9 cellular contexts compared by ENCODE assay signal in genomic region chr3:115819785-115820384, GRCh38.
A peak's percentile ranks its signal among the peaks of the same experiment; 100 is the strongest.
DNase-seq lines count a peak whose midpoint lies in the region; ATAC-seq, FAIRE-seq and TF ChIP-seq lines count a peak whose summit lies in the region.
"Had no signal": no experiment of that assay in that cellular context is flagged by ENCODE, and none has a peak within 500 bp of the region (broad histone marks: within the 10 kb centered on the region; RNA-seq: fewer than 3 reads in every experiment).

No MANE protein-coding gene starts in this region.

- H2BK5ac ChIP-seq in H1 (ENCODE audit: low read depth, low read length), result no peak overlapping the region

- no peaks in the 10 kb centered on the region for H3K4me1 Mint-ChIP-seq in activated CD4-positive, alpha-beta T cell treated with anti-CD3 and anti-CD28 coated beads, Interleukin-2, amount 10 ng/mL, durations not matched to agents 24 days and 14 days
- H3K4me1 Mint-ChIP-seq in mesothelial cell of epicardium, result peaks cover 2% of the 10 kb centered on the region
- no peaks in the 10 kb centered on the region for H3K4me1 Mint-ChIP-seq in stimulated activated effector memory CD8-positive, alpha-beta T cell treated with anti-CD3 and anti-CD28 coated beads, Interleukin-12 subunit alpha, Interleukin-12 subunit beta, amount 100 ng/mL, for 72 hours

- H4K8ac ChIP-seq in H1 (ENCODE audit: extremely low read depth, insufficient read depth, low read length), result no peak overlapping the region

- no peaks in the 10 kb centered on the region for H3K9me3 ChIP-seq in H1 (ENCODE audit: insufficient read depth in 2 of 2, low read depth in 1 of 2, low read length in 1 of 2)

- 51% methylated on average over 6 of the region's 6 CpGs; no CpG with 5 or more reads in 1 of the 2 experiments for WGBS in H1 (ENCODE audit: extremely low coverage in 1 of 2, insufficient coverage in 1 of 2, insufficient read length in 1 of 2, insufficient replicate concordance in 2 of 2, low coverage in 1 of 2, low lambda C conversion rate in 2 of 2, missing lambda C conversion rate in 1 of 2), 2 experiments

- DNase-seq in D341Med (ENCODE audit: low spot score) (peak; percentile 66), NCI-H524 treated with DMSO at 0.1 percent for 48 hours (lab: John Stamatoyannopoulos, UW) (peak; percentile 37), H1 (ENCODE audit: low read depth in 1 of 2, low spot score in 2 of 2) (peak in 1 of 2 experiments; percentile 10), mesothelial cell of epicardium (ENCODE audit: low spot score in 2 of 2, unreplicated experiment in 2 of 2) (peak; percentile 23 to 39)
- DNase-seq in activated CD4-positive, alpha-beta T cell treated with anti-CD3 and anti-CD28 coated beads, Interleukin-2, amount 10 ng/mL, durations not matched to agents 24 days and 14 days, result peak; percentile 90
- DNase-seq in stimulated activated effector memory CD8-positive, alpha-beta T cell treated with anti-CD3 and anti-CD28 coated beads, Interleukin-12 subunit alpha, Interleukin-12 subunit beta, amount 100 ng/mL, for 72 hours (ENCODE audit: low spot score in 2 of 2), result peak; percentile 17 to 57

- H3K79me2 ChIP-seq in H1 (ENCODE audit: control insufficient read depth in 1 of 2, insufficient read depth in 2 of 2, low read length in 2 of 2), result no peaks in the 10 kb centered on the region

- H4K91ac ChIP-seq in H1 (replicated peaks; ENCODE audit: insufficient read length, low read length), result no peak overlapping the region

- H3K4me3 ChIP-seq in H1 (ENCODE audit: extremely low read depth in 1 of 4, insufficient read depth in 2 of 4, low read depth in 3 of 4, low read length in 4 of 4), result no peak overlapping the region

- H3K4me1 ChIP-seq in H1 (replicated peaks in 1 of 4; ENCODE audit: control insufficient read depth in 3 of 4, insufficient read depth in 4 of 4, low read length in 3 of 4), result no peaks in the 10 kb centered on the region

- TF ChIP-seq EP300 in H1 (IDR thresholded peaks at IDR 0.05; ENCODE audit: borderline replicate concordance in 1 of 2, low read depth in 2 of 2, low read length in 2 of 2), result no peak

- intact Hi-C loops in activated CD4-positive, alpha-beta T cell treated with anti-CD3 and anti-CD28 coated beads, Interleukin-2, amount 10 ng/mL, durations not matched to agents 24 days and 14 days (cut with micrococcal nuclease), result loop anchor here (10.0 kb wide), 1 partner anchor 1665 kb away; no protein-coding TSS in a partner anchor

- no peaks in the 10 kb centered on the region for H3K27me3 ChIP-seq in H1 (replicated peaks in 1 of 4; ENCODE audit: control insufficient read depth in 3 of 4, extremely low read depth in 1 of 4, insufficient read depth in 3 of 4, low read length in 3 of 4)

- peak; percentile 91 to 93 for TF ChIP-seq RAD21 in H1 (IDR thresholded peaks at IDR 0.05 in 1 of 2, conservative IDR thresholded peaks at IDR 0.05 in 1 of 2; ENCODE audit: low read depth in 2 of 2, low read length in 2 of 2)

- no peaks in the 10 kb centered on the region for H3K36me3 Mint-ChIP-seq in activated CD4-positive, alpha-beta T cell treated with anti-CD3 and anti-CD28 coated beads, Interleukin-2, amount 10 ng/mL, durations not matched to agents 24 days and 14 days (ENCODE audit: low read depth)
- H3K36me3 Mint-ChIP-seq in mesothelial cell of epicardium, result no peaks in the 10 kb centered on the region
- H3K36me3 Mint-ChIP-seq in stimulated activated effector memory CD8-positive, alpha-beta T cell treated with anti-CD3 and anti-CD28 coated beads, Interleukin-12 subunit alpha, Interleukin-12 subunit beta, amount 100 ng/mL, for 72 hours, result no peaks in the 10 kb centered on the region

- H2AFZ ChIP-seq in H1 (ENCODE audit: low read length), result no peak overlapping the region

- no peak overlapping the region for H3K4ac ChIP-seq in H1 (replicated peaks; ENCODE audit: insufficient read length, low read depth, low read length)

- no peak overlapping the region for H3K56ac ChIP-seq in H1 (replicated peaks; ENCODE audit: insufficient read length, low read depth, low read length)

- no peaks in the 10 kb centered on the region for H4K20me1 ChIP-seq in H1 (replicated peaks in 1 of 2; ENCODE audit: control insufficient read depth in 1 of 2, insufficient read depth in 2 of 2, low read length in 2 of 2)

- H3K4me3 Mint-ChIP-seq in activated CD4-positive, alpha-beta T cell treated with anti-CD3 and anti-CD28 coated beads, Interleukin-2, amount 10 ng/mL, durations not matched to agents 24 days and 14 days, result no peak overlapping the region
- H3K4me3 Mint-ChIP-seq in mesothelial cell of epicardium, result no peak overlapping the region
- no peak overlapping the region for H3K4me3 Mint-ChIP-seq in stimulated activated effector memory CD8-positive, alpha-beta T cell treated with anti-CD3 and anti-CD28 coated beads, Interleukin-12 subunit alpha, Interleukin-12 subunit beta, amount 100 ng/mL, for 72 hours
- H3K4me3 Mint-ChIP-seq: dendritic cell treated with granulocyte-macrophage colony-stimulating factor and Interleukin-4, amounts not matched to agents 40 ng/mL and 50 ng/mL, for 4 days had no signal

- H2BK120ac ChIP-seq in H1 (replicated peaks; ENCODE audit: low read depth, low read length), result no peak overlapping the region

- H2BK15ac ChIP-seq in H1 (ENCODE audit: low read length), result no peak overlapping the region

- peak; percentile 95 for FAIRE-seq in H1 (lab: Jason Lieb, UNC)

- H3K27ac Mint-ChIP-seq in activated CD4-positive, alpha-beta T cell treated with anti-CD3 and anti-CD28 coated beads, Interleukin-2, amount 10 ng/mL, durations not matched to agents 24 days and 14 days, result no peak overlapping the region
- H3K27ac Mint-ChIP-seq in mesothelial cell of epicardium, result no peak overlapping the region
- H3K27ac Mint-ChIP-seq in stimulated activated effector memory CD8-positive, alpha-beta T cell treated with anti-CD3 and anti-CD28 coated beads, Interleukin-12 subunit alpha, Interleukin-12 subunit beta, amount 100 ng/mL, for 72 hours, result no peak overlapping the region
- H3K27ac Mint-ChIP-seq: dendritic cell treated with granulocyte-macrophage colony-stimulating factor and Interleukin-4, amounts not matched to agents 40 ng/mL and 50 ng/mL, for 4 days had no signal

- H3K14ac ChIP-seq in H1 (ENCODE audit: insufficient read length), result no peak overlapping the region

- no peak overlapping the region for H3K27ac ChIP-seq in H1 (ENCODE audit: low read depth, low read length)

- no peaks in the 10 kb centered on the region for H3K79me1 ChIP-seq in H1 (ENCODE audit: low read depth, low read length)

- CTCF ChIA-PET in H1 (lab: Charles Lee; ENCODE audit: partially characterized antibody), result interaction anchor here (0.7 to 2.8 kb wide), 27 partner anchors 10 to 979 kb away, joined by 3 to 13 read pairs (median 3); partner anchors contain the start of gene GAP43

- H4K5ac ChIP-seq in H1 (ENCODE audit: insufficient read length, low read depth, low read length), result no peak overlapping the region

- no peak overlapping the region for H3K4me2 ChIP-seq in H1 (ENCODE audit: insufficient read depth in 1 of 2, low read depth in 2 of 2, low read length in 2 of 2)

- no peaks in the 10 kb centered on the region; a peak in 1 of 8 replicates for H3K36me3 ChIP-seq in H1 (ENCODE audit: control insufficient read depth in 2 of 4, insufficient read depth in 4 of 4, low read length in 3 of 4)

- no peak for TF ChIP-seq POLR2A in H1 (IDR thresholded peaks at IDR 0.05; ENCODE audit: control extremely low read depth in 1 of 2, low read depth in 2 of 2, low read length in 2 of 2)

- no peaks in the 10 kb centered on the region for H3K9me3 Mint-ChIP-seq in activated CD4-positive, alpha-beta T cell treated with anti-CD3 and anti-CD28 coated beads, Interleukin-2, amount 10 ng/mL, durations not matched to agents 24 days and 14 days
- no peaks in the 10 kb centered on the region for H3K9me3 Mint-ChIP-seq in mesothelial cell of epicardium
- no peaks in the 10 kb centered on the region for H3K9me3 Mint-ChIP-seq in stimulated activated effector memory CD8-positive, alpha-beta T cell treated with anti-CD3 and anti-CD28 coated beads, Interleukin-12 subunit alpha, Interleukin-12 subunit beta, amount 100 ng/mL, for 72 hours
- H3K9me3 Mint-ChIP-seq: dendritic cell treated with granulocyte-macrophage colony-stimulating factor and Interleukin-4, amounts not matched to agents 40 ng/mL and 50 ng/mL, for 4 days had no signal

- H2AK5ac ChIP-seq in H1 (ENCODE audit: low read depth, low read length), result no peak overlapping the region

- H3K9ac ChIP-seq in H1 (replicated peaks in 1 of 4; ENCODE audit: extremely low read depth in 1 of 4, low read depth in 3 of 4, low read length in 3 of 4), result no peak overlapping the region

- no peaks in the 10 kb centered on the region for H3K27me3 Mint-ChIP-seq in activated CD4-positive, alpha-beta T cell treated with anti-CD3 and anti-CD28 coated beads, Interleukin-2, amount 10 ng/mL, durations not matched to agents 24 days and 14 days
- no peaks in the 10 kb centered on the region for H3K27me3 Mint-ChIP-seq in mesothelial cell of epicardium (ENCODE audit: low read depth)

- H2BK12ac ChIP-seq in H1 (ENCODE audit: low read depth, low read length), result no peak overlapping the region

- no peak overlapping the region for H3K18ac ChIP-seq in H1 (ENCODE audit: extremely low read depth, low read length)

- no peaks in the 10 kb centered on the region for H3K23me2 ChIP-seq in H1 (ENCODE audit: low read depth, low read length)

- no peak overlapping the region for H2BK20ac ChIP-seq in H1 (ENCODE audit: low read length)

- TF ChIP-seq CTCF in H1 (IDR thresholded peaks at IDR 0.05; ENCODE audit: control extremely low read depth in 1 of 3, insufficient read depth in 1 of 3, low read depth in 1 of 3, low read length in 3 of 3) (peak in 2 of 3 experiments; percentile 98 to 100; a peak in 3 of 4 replicates), mesothelial cell of epicardium (IDR thresholded peaks at IDR 0.05; ENCODE audit: unreplicated experiment) (peak; percentile 82)

- no peak overlapping the region for H3K23ac ChIP-seq in H1 (ENCODE audit: insufficient read length)

- POLR2A ChIA-PET in H1 (lab: Charles Lee; ENCODE audit: partially characterized antibody), result no interaction called here

- ATAC-seq in GM19463 (IDR thresholded peaks at IDR 0.05; ENCODE audit: unreplicated experiment) (peak; percentile 86), HG03521 (IDR thresholded peaks at IDR 0.05; ENCODE audit: unreplicated experiment) (peak; percentile 96)
- ATAC-seq in stimulated activated effector memory CD8-positive, alpha-beta T cell treated with anti-CD3 and anti-CD28 coated beads, Interleukin-12 subunit alpha, Interleukin-12 subunit beta, amount 100 ng/mL, for 72 hours, result peak; percentile 81

TF ChIP-seq in H1, 55 proteins besides CTCF, POLR2A, EP300 and RAD21 (continues in another document):
- peak; percentile 59; the same call in 1 of the 2 replicates for TF ChIP-seq JUND (IDR thresholded peaks at IDR 0.05; ENCODE audit: low read length)
- TF ChIP-seq CTBP2 (IDR thresholded peaks at IDR 0.05; ENCODE audit: borderline replicate concordance, insufficient read depth, insufficient read length, low read length), result no peak
- TF ChIP-seq RFX5 (IDR thresholded peaks at IDR 0.05; ENCODE audit: borderline replicate concordance, low read depth, low read length), result no peak
- no peak for TF ChIP-seq KDM5A (IDR thresholded peaks at IDR 0.05; ENCODE audit: low read length)
- peak; percentile 40; the same call in 1 of the 2 replicates for TF ChIP-seq CREB1 (IDR thresholded peaks at IDR 0.05)
